Comparison of ENCODE assay signal across 1 cellular context in the genomic region with DNA sequence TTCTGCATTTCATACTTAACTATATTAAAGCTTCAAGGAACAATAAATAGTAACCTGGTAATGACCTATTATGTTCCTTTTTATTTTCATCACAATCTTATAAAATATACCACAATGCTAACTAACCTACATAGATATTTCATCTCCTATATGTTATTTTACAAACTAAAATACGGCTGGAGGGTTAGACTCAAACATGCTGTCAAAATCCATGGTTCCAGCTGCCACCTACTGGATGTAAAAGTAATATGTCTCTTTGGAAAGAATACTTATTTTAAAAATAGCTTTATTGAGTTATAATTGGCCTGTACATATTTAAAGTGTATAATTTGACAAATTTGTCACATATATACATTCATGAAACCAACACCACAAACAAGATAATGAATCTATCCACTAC.
TF ChIP-seq lines count a peak whose summit lies in the region.

No MANE protein-coding gene starts in this region.

TF ChIP-seq in endothelial cell of umbilical vein, 7 proteins besides CTCF, POLR2A, EP300 and RAD21:
- no peak for TF ChIP-seq MYC (IDR thresholded peaks at IDR 0.05; ENCODE audit: low read depth, low read length)
- TF ChIP-seq FOS (IDR thresholded peaks at IDR 0.05; ENCODE audit: borderline replicate concordance, insufficient read depth, low read length): no peak
- TF ChIP-seq EZH2 (IDR thresholded peaks at IDR 0.05; ENCODE audit: borderline replicate concordance, low read depth, low read length, severe bottlenecking): no peak
- TF ChIP-seq, protein P1, sequence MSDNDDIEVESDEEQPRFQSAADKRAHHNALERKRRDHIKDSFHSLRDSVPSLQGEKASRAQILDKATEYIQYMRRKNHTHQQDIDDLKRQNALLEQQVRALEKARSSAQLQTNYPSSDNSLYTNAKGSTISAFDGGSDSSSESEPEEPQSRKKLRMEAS (IDR thresholded peaks at IDR 0.05; ENCODE audit: insufficient read depth, insufficient read length): no peak
- TF ChIP-seq GATA2 (IDR thresholded peaks at IDR 0.05; ENCODE audit: insufficient read depth, insufficient read length, low read depth, low read length): no peak
- TF ChIP-seq JUN (IDR thresholded peaks at IDR 0.05; ENCODE audit: borderline replicate concordance, insufficient read depth, insufficient read length, low read depth): no peak
- TF ChIP-seq POLR2AphosphoS5 (IDR thresholded peaks at IDR 0.05; ENCODE audit: insufficient read depth, low read depth, low read length): no peak
